20 cellular contexts compared by ENCODE assay signal in genomic region chr2:239768031-239768800, GRCh38.
"Had no signal": no experiment of that assay in that cellular context is flagged by ENCODE, and none has a peak within 500 bp of the region (broad histone marks: within the 10 kb centered on the region; RNA-seq: fewer than 3 reads in every experiment).

No MANE protein-coding gene starts in this region.

- H3K4me3 Mint-ChIP-seq: activated CD4-positive, alpha-beta memory T cell treated with anti-CD3 and anti-CD28 coated beads for 36 hours; activated naive CD8-positive, alpha-beta T cell treated with anti-CD3 and anti-CD28 coated beads for 36 hours; activated T-helper 1 cell treated with anti-CD3 and anti-CD28 coated beads, Interleukin-12 subunit alpha, Interleukin-12 subunit beta, Interleukin-2, Interleukin-4 antibody, amounts not matched to agents 30 ng/mL and 10 ng/mL and 1 ng/mL, durations not matched to agents 14 hours and 24 hours and 36 hours; stimulated activated naive CD8-positive, alpha-beta T cell treated with anti-CD3 and anti-CD28 coated beads, Interleukin-15, amount 100 ng/mL, for 72 hours; T-helper 1 cell treated with Interleukin-12 subunit alpha and Interleukin-12 subunit beta and Interleukin-4 antibody, amounts not matched to agents 30 μg/mL and 1 μg/mL, for 36 hours had no signal

- H3K9me3 ChIP-seq: prostate gland, vagina had no signal

- H3K36me3 ChIP-seq: heart left ventricle, prostate gland, tibial nerve, vagina had no signal

- H3K4me1 Mint-ChIP-seq: activated naive CD8-positive, alpha-beta T cell treated with anti-CD3 and anti-CD28 coated beads for 36 hours; stimulated activated naive CD8-positive, alpha-beta T cell treated with anti-CD3 and anti-CD28 coated beads, Interleukin-15, amount 100 ng/mL, for 72 hours had no signal

- H3K4me3 ChIP-seq: heart left ventricle, mucosa of descending colon, prostate gland, tibial nerve, vagina had no signal

- ATAC-seq: heart left ventricle; left cardiac atrium; mucosa of descending colon; stimulated activated naive CD8-positive, alpha-beta T cell treated with anti-CD3 and anti-CD28 coated beads, Interleukin-15, amount 100 ng/mL, for 72 hours had no signal

- H3K36me3 Mint-ChIP-seq: activated naive CD8-positive, alpha-beta T cell treated with anti-CD3 and anti-CD28 coated beads for 36 hours had no signal

- FAIRE-seq: endometrium had no signal

- H3K4me1 ChIP-seq: heart left ventricle, prostate gland, tibial nerve, vagina had no signal

- H3K27ac Mint-ChIP-seq: activated CD4-positive, alpha-beta memory T cell treated with anti-CD3 and anti-CD28 coated beads for 36 hours; activated naive CD8-positive, alpha-beta T cell treated with anti-CD3 and anti-CD28 coated beads for 36 hours; activated T-helper 1 cell treated with anti-CD3 and anti-CD28 coated beads, Interleukin-12 subunit alpha, Interleukin-12 subunit beta, Interleukin-2, Interleukin-4 antibody, amounts not matched to agents 30 ng/mL and 10 ng/mL and 1 ng/mL, durations not matched to agents 14 hours and 24 hours and 36 hours; stimulated activated naive CD8-positive, alpha-beta T cell treated with anti-CD3 and anti-CD28 coated beads, Interleukin-15, amount 100 ng/mL, for 72 hours; T-helper 1 cell treated with Interleukin-12 subunit alpha and Interleukin-12 subunit beta and Interleukin-4 antibody, amounts not matched to agents 30 μg/mL and 1 μg/mL, for 36 hours had no signal

- DNase-seq: activated CD4-positive, alpha-beta memory T cell treated with anti-CD3 and anti-CD28 coated beads for 36 hours; activated CD4-positive, alpha-beta T cell treated with anti-CD3 and anti-CD28 coated beads for 48 hours; activated naive CD4-positive, alpha-beta T cell; activated naive CD8-positive, alpha-beta T cell treated with anti-CD3 and anti-CD28 coated beads for 36 hours; activated T-cell treated with anti-CD3 and anti-CD28 coated beads for 4 hours; amygdala; effector CD4-positive, alpha-beta T cell; heart left ventricle; islet precursor cell; left cardiac atrium; mesenchymal stem cell; stimulated activated CD4-positive, alpha-beta T cell treated with anti-CD3 and anti-CD28 coated beads, Interleukin-1b, Interleukin-23, amount 100 ng/mL, for 48 hours; stimulated activated naive CD8-positive, alpha-beta T cell treated with anti-CD3 and anti-CD28 coated beads, Interleukin-15, amount 100 ng/mL, for 72 hours had no signal

- H3K27me3 ChIP-seq: tibial nerve, vagina had no signal

- H3K27me3 Mint-ChIP-seq: activated naive CD8-positive, alpha-beta T cell treated with anti-CD3 and anti-CD28 coated beads for 36 hours; stimulated activated naive CD8-positive, alpha-beta T cell treated with anti-CD3 and anti-CD28 coated beads, Interleukin-15, amount 100 ng/mL, for 72 hours had no signal

- H3K27ac ChIP-seq: heart left ventricle, prostate gland, tibial nerve, vagina had no signal
